In genomic region chr19:7370546-7370945, GRCh38 we compare ENCODE assay signal across 24 cellular contexts.
"Had no signal": no experiment of that assay in that cellular context is flagged by ENCODE, and none has a peak within 500 bp of the region (broad histone marks: within the 10 kb centered on the region; RNA-seq: fewer than 3 reads in every experiment).

No MANE protein-coding gene starts in this region.

- H3K27me3 Mint-ChIP-seq: central memory CD8-positive, alpha-beta T cell; effector memory CD8-positive, alpha-beta T cell; naive thymus-derived CD8-positive, alpha-beta T cell; stimulated activated memory B cell treated with anti-CD40 and anti-IgM and Interleukin-4, amounts not matched to agents 10 μg/mL and 1 μg/mL and 100 μg/mL, for 72 hours; stimulated activated naive CD8-positive, alpha-beta T cell treated with anti-CD3 and anti-CD28 coated beads, Interleukin-15, amount 100 ng/mL, for 72 hours; type B pancreatic cell had no signal

- H3K4me3 Mint-ChIP-seq: central memory CD8-positive, alpha-beta T cell; effector memory CD8-positive, alpha-beta T cell; naive thymus-derived CD8-positive, alpha-beta T cell; neural crest cell; stimulated activated memory B cell treated with anti-CD40 and anti-IgM and Interleukin-4, amounts not matched to agents 10 μg/mL and 1 μg/mL and 100 μg/mL, for 72 hours; stimulated activated naive CD8-positive, alpha-beta T cell treated with anti-CD3 and anti-CD28 coated beads, Interleukin-15, amount 100 ng/mL, for 72 hours; type B pancreatic cell had no signal

- H3K27ac Mint-ChIP-seq: effector memory CD8-positive, alpha-beta T cell; stimulated activated memory B cell treated with anti-CD40 and anti-IgM and Interleukin-4, amounts not matched to agents 10 μg/mL and 1 μg/mL and 100 μg/mL, for 72 hours; type B pancreatic cell had no signal

- H3K4me1 ChIP-seq: foreskin keratinocyte, left ventricle myocardium inferior had no signal

- H3K36me3 ChIP-seq: left ventricle myocardium inferior, thoracic aorta had no signal

- H3K36me3 Mint-ChIP-seq: type B pancreatic cell had no signal

- FAIRE-seq: kidney, urothelium cell line had no signal

- DNase-seq: cortex of kidney; effector memory CD8-positive, alpha-beta T cell; foreskin keratinocyte; head of caudate nucleus; left cardiac atrium; left ventricle myocardium inferior; mesendoderm; naive thymus-derived CD8-positive, alpha-beta T cell; right cardiac atrium; stimulated activated CD4-positive, alpha-beta T cell treated with anti-CD3 and anti-CD28 coated beads, Interleukin-4, amount 100 ng/mL, for 1 hour; stimulated activated CD8-positive, alpha-beta memory T cell treated with anti-CD3 and anti-CD28 coated beads, Interleukin-4, amount 100 ng/mL, for 48 hours; stimulated activated naive CD8-positive, alpha-beta T cell treated with anti-CD3 and anti-CD28 coated beads, Interleukin-15, amount 100 ng/mL, for 72 hours; substantia nigra had no signal

- H3K4me3 ChIP-seq: hepatocyte, left ventricle myocardium inferior, lung, smooth muscle cell, thoracic aorta had no signal

- H3K4me1 Mint-ChIP-seq: neural crest cell had no signal

- ATAC-seq: effector memory CD8-positive, alpha-beta T cell; foreskin keratinocyte; left cardiac atrium; naive thymus-derived CD8-positive, alpha-beta T cell; right cardiac atrium; stimulated activated memory B cell treated with anti-CD40 and anti-IgM and Interleukin-4, amounts not matched to agents 10 μg/mL and 1 μg/mL and 100 μg/mL, for 72 hours; stimulated activated naive CD8-positive, alpha-beta T cell treated with anti-CD3 and anti-CD28 coated beads, Interleukin-15, amount 100 ng/mL, for 72 hours had no signal

- H3K27me3 ChIP-seq: foreskin keratinocyte, hepatocyte had no signal

- H3K9me3 Mint-ChIP-seq: central memory CD8-positive, alpha-beta T cell; effector memory CD8-positive, alpha-beta T cell; naive thymus-derived CD8-positive, alpha-beta T cell; neural crest cell; stimulated activated memory B cell treated with anti-CD40 and anti-IgM and Interleukin-4, amounts not matched to agents 10 μg/mL and 1 μg/mL and 100 μg/mL, for 72 hours; stimulated activated naive CD8-positive, alpha-beta T cell treated with anti-CD3 and anti-CD28 coated beads, Interleukin-15, amount 100 ng/mL, for 72 hours; type B pancreatic cell had no signal

- H3K27ac ChIP-seq: epithelial cell of prostate, foreskin keratinocyte, hepatocyte, left ventricle myocardium inferior, thoracic aorta had no signal

- H3K9me3 ChIP-seq: left ventricle myocardium inferior, thoracic aorta had no signal
